Comparison of ENCODE assay signal across 13 cellular contexts in genomic region chr7:95379457-95379856, GRCh38. TPM values are rescaled to one million over a fixed set of nuclear protein-coding genes. Genes with fewer than 3 reads are reported as not detected.
"Had no signal": no experiment of that assay in that cellular context is flagged by ENCODE, and none has a peak within 500 bp of the region (broad histone marks: within the 10 kb centered on the region; RNA-seq: fewer than 3 reads in every experiment).

No MANE protein-coding gene starts in this region.

RNA-seq across cellular contexts. Expression of gene PON3, which starts 16.7 kb away (rescaled TPM):
- total RNA-seq: hepatocyte, kidney epithelial cell, lung microvascular endothelial cell, mesothelial cell of epicardium, mononuclear cell, myocyte had no signal

RNA-seq across cellular contexts. Expression of gene PON1, which starts 55.1 kb away (rescaled TPM):
- total RNA-seq: kidney, kidney epithelial cell, left cardiac atrium, left colon, left ventricle myocardium inferior, left ventricle myocardium superior, lung microvascular endothelial cell, mammary epithelial cell, mesothelial cell of epicardium, mononuclear cell, mucosa of descending colon, myocyte had no signal
